In genomic region chr10:100688201-100688600, GRCh38 we compare ENCODE assay signal across 1 cellular context.
A peak's percentile ranks its signal among the peaks of the same experiment; 100 is the strongest.
TF ChIP-seq lines count a peak whose summit lies in the region.

No MANE protein-coding gene starts in this region.

TF ChIP-seq in HEK293, 187 proteins besides CTCF, POLR2A, EP300 and RAD21 (continued from another document):
- TF ChIP-seq GLIS2 (tag by site-specific recombination; IDR thresholded peaks at IDR 0.05) (peak; percentile 30; the same call in 1 of the 2 replicates), KLF1 (tag by site-specific recombination; IDR thresholded peaks at IDR 0.05) (0 out of 2 replicates have a peak, but pooled peaks have one; percentile 35), ZBTB17 (tag by site-specific recombination; IDR thresholded peaks at IDR 0.05) (no peak), PRDM2 (tag by site-specific recombination; IDR thresholded peaks at IDR 0.05; ENCODE audit: borderline replicate concordance) (no peak), ZNF521 (tag by site-specific recombination; IDR thresholded peaks at IDR 0.05) (no peak), ATF2 (tag by site-specific recombination; IDR thresholded peaks at IDR 0.05; ENCODE audit: low read depth) (no peak), ZBTB8A (tag by site-specific recombination; IDR thresholded peaks at IDR 0.05) (no peak), TCF7L2 (IDR thresholded peaks at IDR 0.05; ENCODE audit: borderline replicate concordance, low read depth, low read length) (no peak), ZNF398 (tag by site-specific recombination; IDR thresholded peaks at IDR 0.05) (peak; percentile 82), EGR2 (tag by site-specific recombination; IDR thresholded peaks at IDR 0.05; ENCODE audit: low read depth) (peak; percentile 82), ZNF211 (tag by site-specific recombination; IDR thresholded peaks at IDR 0.05; ENCODE audit: low read depth) (no peak), ZNF37A (tag by site-specific recombination; IDR thresholded peaks at IDR 0.05) (no peak), WT1 (tag by site-specific recombination; IDR thresholded peaks at IDR 0.05) (no peak), ZNF585B (tag by site-specific recombination; IDR thresholded peaks at IDR 0.05) (no peak), ZNF155 (tag by site-specific recombination; IDR thresholded peaks at IDR 0.05) (no peak), MYNN (tag by site-specific recombination; IDR thresholded peaks at IDR 0.05; ENCODE audit: borderline replicate concordance) (no peak), KLF17 (tag by site-specific recombination; IDR thresholded peaks at IDR 0.05) (0 out of 2 replicates have a peak, but pooled peaks have one; percentile 55), ZNF529 (tag by site-specific recombination; IDR thresholded peaks at IDR 0.05; ENCODE audit: insufficient replicate concordance) (no peak), ZNF747 (tag by site-specific recombination; IDR thresholded peaks at IDR 0.05) (no peak), ZBTB21 (tag by site-specific recombination; IDR thresholded peaks at IDR 0.05) (no peak), SP3 (tag by site-specific recombination; IDR thresholded peaks at IDR 0.05) (no peak), ZNF10 (tag by site-specific recombination; IDR thresholded peaks at IDR 0.05) (no peak), ZSCAN18 (tag by site-specific recombination; IDR thresholded peaks at IDR 0.05) (no peak), ZNF394 (tag by site-specific recombination; IDR thresholded peaks at IDR 0.05; ENCODE audit: borderline replicate concordance) (no peak), TRIM28 (IDR thresholded peaks at IDR 0.05; ENCODE audit: borderline replicate concordance, low read length) (no peak), ZBTB6 (tag by site-specific recombination; IDR thresholded peaks at IDR 0.05) (no peak), PRDM4 (tag by site-specific recombination; IDR thresholded peaks at IDR 0.05) (no peak), ZNF350 (tag by site-specific recombination; IDR thresholded peaks at IDR 0.05) (no peak), ZNF354C (tag by site-specific recombination; IDR thresholded peaks at IDR 0.05; ENCODE audit: borderline replicate concordance, low read depth) (no peak), GLIS1 (tag by site-specific recombination; IDR thresholded peaks at IDR 0.05) (peak; percentile 54; the same call in 1 of the 2 replicates), PATZ1 (tag by site-specific recombination; IDR thresholded peaks at IDR 0.05) (peak; percentile 45)
